Comparison of ENCODE assay signal across 8 cellular contexts in the genomic region with DNA sequence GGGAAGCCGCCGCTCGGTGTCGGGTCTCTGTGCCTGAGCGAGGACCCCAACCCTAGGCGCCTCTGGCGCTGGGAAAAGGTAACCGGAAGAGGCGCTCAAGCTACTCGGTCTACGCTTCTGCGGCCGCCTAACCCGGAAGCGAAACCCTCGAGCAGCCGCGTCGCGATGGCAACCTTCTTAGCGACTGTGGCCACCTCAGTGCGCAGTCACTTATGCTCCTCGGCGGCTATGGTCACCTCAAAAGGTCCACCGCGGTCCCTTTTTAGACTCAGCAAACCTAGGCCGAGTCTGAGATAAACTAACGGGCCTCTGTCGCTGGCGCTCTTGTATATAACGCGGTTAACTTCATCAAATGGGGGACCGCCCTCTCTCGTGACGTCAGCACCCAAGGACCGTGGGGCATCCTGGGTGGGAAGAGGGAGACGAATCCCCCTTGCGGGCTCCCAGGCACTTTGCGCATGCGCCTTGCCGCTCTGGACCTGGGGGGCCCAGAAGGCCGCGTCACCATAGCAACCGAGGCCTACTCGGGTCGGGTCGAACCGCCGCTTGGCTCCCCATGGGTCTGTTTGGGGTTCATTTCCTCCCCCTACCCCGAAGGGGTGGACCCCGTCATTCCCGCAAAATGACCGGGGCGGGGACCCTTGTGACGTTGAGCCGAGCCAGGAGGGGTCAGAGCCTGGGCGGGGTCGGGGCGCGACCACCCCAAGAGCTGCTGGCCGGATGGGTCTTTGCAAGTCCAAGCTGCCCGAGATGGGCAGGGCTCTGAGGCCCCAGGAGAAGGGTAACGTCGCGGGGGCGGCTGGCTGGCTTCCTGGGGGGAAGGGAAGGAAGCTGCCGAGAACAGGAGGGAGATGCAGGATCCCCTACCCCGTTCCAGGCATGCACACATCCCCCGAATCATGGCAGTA. TPM values are rescaled to one million over a fixed set of nuclear protein-coding genes. Genes with fewer than 3 reads are reported as not detected.
DNase-seq lines count a peak whose midpoint lies in the region; ATAC-seq and TF ChIP-seq lines count a peak whose summit lies in the region.

GTF2F1 (minus strand) TSS at position 91 of the 908 bp plus-strand sequence. CDS start 169 bp downstream, outside the sequence.

- peak within 1 kb of the TSS; percentile 74 to 94 (median 90) for H3K4me3 ChIP-seq in BLaER1 treated with 17β-estradiol and CSF1 and Interleukin-3, amounts not matched to agents 10 nM and 100 nM
- H3K4me3 ChIP-seq in liver (ENCODE audit: low read depth in 1 of 3, low read length in 3 of 3) = peak within 1 kb of the TSS; percentile 69 to 97 (median 93)

- peak within 1 kb of the TSS; percentile 74 to 99 (median 93) for H3K4me2 ChIP-seq in BLaER1 treated with 17β-estradiol and CSF1 and Interleukin-3, amounts not matched to agents 10 nM and 100 nM

- ATAC-seq in GM19328 (IDR thresholded peaks at IDR 0.05; ENCODE audit: unreplicated experiment) (peak; percentile 79), HG03558 (IDR thresholded peaks at IDR 0.05; ENCODE audit: extremely low read depth, unreplicated experiment) (peak; percentile 61)

- peaks cover 0 to 29% (median 10%) of the 10 kb centered on the region in 11 experiments; a peak in 13 of 22 replicates for H4K20me1 ChIP-seq in BLaER1 treated with 17β-estradiol and CSF1 and Interleukin-3, amounts not matched to agents 10 nM and 100 nM

- H3K27me3 ChIP-seq in BLaER1 treated with 17β-estradiol and CSF1 and Interleukin-3, amounts not matched to agents 10 nM and 100 nM = no peaks in the 10 kb centered on the region
- no peaks in the 10 kb centered on the region for H3K27me3 ChIP-seq in liver (ENCODE audit: control insufficient read depth in 4 of 4, insufficient read depth in 4 of 4, low read length in 3 of 4)

- peak within 1 kb of the TSS; percentile 81 to 97 (median 94) for H3K27ac ChIP-seq in BLaER1 treated with 17β-estradiol and CSF1 and Interleukin-3, amounts not matched to agents 10 nM and 100 nM
- H3K27ac ChIP-seq in liver (ENCODE audit: low read depth in 1 of 2, low read length in 2 of 2) = peak within 1 kb of the TSS; percentile 86 to 87

- H3K9ac ChIP-seq in BLaER1 treated with 17β-estradiol and CSF1 and Interleukin-3, amounts not matched to agents 10 nM and 100 nM = peak within 1 kb of the TSS; percentile 84 to 94 (median 91)
- peak within 1 kb of the TSS; percentile 83 to 94 for H3K9ac ChIP-seq in liver (ENCODE audit: low read depth in 1 of 2, low read length in 2 of 2)

- DNase-seq in NCI-H774 (lab: John Stamatoyannopoulos, UW) (peak; percentile 94), dermis microvascular lymphatic vessel endothelial cell (ENCODE audit: low read depth in 2 of 2) (peak; percentile 76 to 91)
- DNase-seq in activated CD4-positive, alpha-beta T cell treated with anti-CD3 and anti-CD28 coated beads, Interleukin-2, amount 50 U/mL, for 4 hours = peak; percentile 88 to 89
- DNase-seq in stimulated activated CD4-positive, alpha-beta T cell treated with anti-CD3 and anti-CD28 coated beads, Interleukin-4, amount 100 ng/mL, for 24 hours = peak; percentile 95

- peaks cover 20 to 44% (median 26%) of the 10 kb centered on the region in 10 experiments for H3K4me1 ChIP-seq in BLaER1 treated with 17β-estradiol and CSF1 and Interleukin-3, amounts not matched to agents 10 nM and 100 nM
- H3K4me1 ChIP-seq in liver (ENCODE audit: control insufficient read depth in 4 of 4, insufficient read depth in 4 of 4, low read length in 3 of 4) = peaks cover 5 to 14% (median 11%) of the 10 kb centered on the region in 4 donors

- TF ChIP-seq RAD21 in liver (IDR thresholded peaks at IDR 0.05) = peak in 1 of 2 donors; percentile 19

- H3K36me3 ChIP-seq in BLaER1 treated with 17β-estradiol and CSF1 and Interleukin-3, amounts not matched to agents 10 nM and 100 nM = peaks cover 30 to 38% (median 36%) of the 10 kb centered on the region in 11 experiments
- H3K36me3 ChIP-seq in liver (ENCODE audit: control insufficient read depth in 4 of 4, insufficient read depth in 3 of 4, low read depth in 1 of 4, low read length in 3 of 4) = peaks cover 6 to 18% (median 9%) of the 10 kb centered on the region in 4 donors

- WGBS in liver = under 1% methylated on average over 69 of the region's 69 CpGs

- TF ChIP-seq CTCF in liver (IDR thresholded peaks at IDR 0.05; ENCODE audit: low read depth, low read length, missing input control) = no peak

- no peaks in the 10 kb centered on the region for H3K9me3 ChIP-seq in BLaER1 treated with 17β-estradiol and CSF1 and Interleukin-3, amounts not matched to agents 10 nM and 100 nM (replicated peaks in 1 of 11)
- H3K9me3 ChIP-seq in liver (ENCODE audit: control insufficient read depth in 4 of 4, low read length in 3 of 4) = no peaks in the 10 kb centered on the region

TF ChIP-seq in liver, 16 proteins besides CTCF, POLR2A, EP300 and RAD21:
- TF ChIP-seq JUND (IDR thresholded peaks at IDR 0.05) (no peak), HNF4G (IDR thresholded peaks at IDR 0.05) (no peak), HNF4A (conservative IDR thresholded peaks at IDR 0.05) (no peak), NR2F2 (IDR thresholded peaks at IDR 0.05) (no peak), GABPA (IDR thresholded peaks at IDR 0.05 in 1 of 2, conservative IDR thresholded peaks at IDR 0.05 in 1 of 2) (peak; percentile 85 to 94), FOXA1 (IDR thresholded peaks at IDR 0.05) (no peak), TAF1 (conservative IDR thresholded peaks at IDR 0.05) (no peak), YY1 (IDR thresholded peaks at IDR 0.05) (peak; percentile 70), SP1 (IDR thresholded peaks at IDR 0.05) (peak; percentile 14), FOXA2 (IDR thresholded peaks at IDR 0.05) (no peak), ATF3 (IDR thresholded peaks at IDR 0.05) (no peak), RXRA (IDR thresholded peaks at IDR 0.05) (peak in 1 of 2 donors; percentile 8), EGR1 (IDR thresholded peaks at IDR 0.05; ENCODE audit: low read depth in 2 of 2) (peak in 1 of 2 donors; percentile 44)
- TF ChIP-seq, protein P1, sequence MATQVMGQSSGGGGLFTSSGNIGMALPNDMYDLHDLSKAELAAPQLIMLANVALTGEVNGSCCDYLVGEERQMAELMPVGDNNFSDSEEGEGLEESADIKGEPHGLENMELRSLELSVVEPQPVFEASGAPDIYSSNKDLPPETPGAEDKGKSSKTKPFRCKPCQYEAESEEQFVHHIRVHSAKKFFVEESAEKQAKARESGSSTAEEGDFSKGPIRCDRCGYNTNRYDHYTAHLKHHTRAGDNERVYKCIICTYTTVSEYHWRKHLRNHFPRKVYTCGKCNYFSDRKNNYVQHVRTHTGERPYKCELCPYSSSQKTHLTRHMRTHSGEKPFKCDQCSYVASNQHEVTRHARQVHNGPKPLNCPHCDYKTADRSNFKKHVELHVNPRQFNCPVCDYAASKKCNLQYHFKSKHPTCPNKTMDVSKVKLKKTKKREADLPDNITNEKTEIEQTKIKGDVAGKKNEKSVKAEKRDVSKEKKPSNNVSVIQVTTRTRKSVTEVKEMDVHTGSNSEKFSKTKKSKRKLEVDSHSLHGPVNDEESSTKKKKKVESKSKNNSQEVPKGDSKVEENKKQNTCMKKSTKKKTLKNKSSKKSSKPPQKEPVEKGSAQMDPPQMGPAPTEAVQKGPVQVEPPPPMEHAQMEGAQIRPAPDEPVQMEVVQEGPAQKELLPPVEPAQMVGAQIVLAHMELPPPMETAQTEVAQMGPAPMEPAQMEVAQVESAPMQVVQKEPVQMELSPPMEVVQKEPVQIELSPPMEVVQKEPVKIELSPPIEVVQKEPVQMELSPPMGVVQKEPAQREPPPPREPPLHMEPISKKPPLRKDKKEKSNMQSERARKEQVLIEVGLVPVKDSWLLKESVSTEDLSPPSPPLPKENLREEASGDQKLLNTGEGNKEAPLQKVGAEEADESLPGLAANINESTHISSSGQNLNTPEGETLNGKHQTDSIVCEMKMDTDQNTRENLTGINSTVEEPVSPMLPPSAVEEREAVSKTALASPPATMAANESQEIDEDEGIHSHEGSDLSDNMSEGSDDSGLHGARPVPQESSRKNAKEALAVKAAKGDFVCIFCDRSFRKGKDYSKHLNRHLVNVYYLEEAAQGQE (IDR thresholded peaks at IDR 0.05) = no peak
- TF ChIP-seq, protein P2, sequence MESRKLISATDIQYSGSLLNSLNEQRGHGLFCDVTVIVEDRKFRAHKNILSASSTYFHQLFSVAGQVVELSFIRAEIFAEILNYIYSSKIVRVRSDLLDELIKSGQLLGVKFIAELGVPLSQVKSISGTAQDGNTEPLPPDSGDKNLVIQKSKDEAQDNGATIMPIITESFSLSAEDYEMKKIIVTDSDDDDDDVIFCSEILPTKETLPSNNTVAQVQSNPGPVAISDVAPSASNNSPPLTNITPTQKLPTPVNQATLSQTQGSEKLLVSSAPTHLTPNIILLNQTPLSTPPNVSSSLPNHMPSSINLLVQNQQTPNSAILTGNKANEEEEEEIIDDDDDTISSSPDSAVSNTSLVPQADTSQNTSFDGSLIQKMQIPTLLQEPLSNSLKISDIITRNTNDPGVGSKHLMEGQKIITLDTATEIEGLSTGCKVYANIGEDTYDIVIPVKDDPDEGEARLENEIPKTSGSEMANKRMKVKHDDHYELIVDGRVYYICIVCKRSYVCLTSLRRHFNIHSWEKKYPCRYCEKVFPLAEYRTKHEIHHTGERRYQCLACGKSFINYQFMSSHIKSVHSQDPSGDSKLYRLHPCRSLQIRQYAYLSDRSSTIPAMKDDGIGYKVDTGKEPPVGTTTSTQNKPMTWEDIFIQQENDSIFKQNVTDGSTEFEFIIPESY (IDR thresholded peaks at IDR 0.05) = no peak
- TF ChIP-seq, protein P3, sequence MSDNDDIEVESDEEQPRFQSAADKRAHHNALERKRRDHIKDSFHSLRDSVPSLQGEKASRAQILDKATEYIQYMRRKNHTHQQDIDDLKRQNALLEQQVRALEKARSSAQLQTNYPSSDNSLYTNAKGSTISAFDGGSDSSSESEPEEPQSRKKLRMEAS (IDR thresholded peaks at IDR 0.05) = no peak

RNA-seq across cellular contexts. Expression of gene GTF2F1, which starts in this region (rescaled TPM):
- total RNA-seq in dermis microvascular lymphatic vessel endothelial cell (35.7 and 43.4 TPM in 2 replicates), liver (10 to 100 TPM; 11.5 to 22.0 TPM)
- polyA plus RNA-seq in liver = 10 to 100 TPM in 1 of 2 donors, 1 to 10 TPM in 1; 7.4 to 24.4 TPM

Comparison
In these comparisons a context has a peak if more than half of its experiments do, and no peak if none do; other contexts are left out.
1. Peak in every context shown above with its lines: DNase-seq, ATAC-seq, H3K4me3 ChIP-seq and H3K27ac ChIP-seq.